Comparison of ENCODE assay signal across 8 cellular contexts in genomic region chr17:67245073-67245693, GRCh38. TPM values are rescaled to one million over a fixed set of nuclear protein-coding genes. Genes with fewer than 3 reads are reported as not detected.
A peak's percentile ranks its signal among the peaks of the same experiment; 100 is the strongest.
DNase-seq lines count a peak whose midpoint lies in the region; ATAC-seq, FAIRE-seq and TF ChIP-seq lines count a peak whose summit lies in the region.

Gene HELZ (minus strand): TSS chr17:67245196. CDS start chr17:67218804, 26,392 bp downstream.

- no peak for TF ChIP-seq CTCF in spleen (IDR thresholded peaks at IDR 0.05 in 8 of 11, conservative IDR thresholded peaks at IDR 0.05 in 3 of 11)

- ATAC-seq in HG03139 (IDR thresholded peaks at IDR 0.05; ENCODE audit: unreplicated experiment), result peak; percentile 50
- no peak for ATAC-seq in GM18519 (IDR thresholded peaks at IDR 0.05; ENCODE audit: low FRiP score, unreplicated experiment)

- DNase-seq in GM18507 (ENCODE audit: extremely low spot score, insufficient read length, low read depth) (peak; percentile 73), NCI-H345 treated with DMSO at 0.1 percent for 48 hours (lab: John Stamatoyannopoulos, UW; ENCODE audit: unreplicated experiment) (peak; percentile 79), islet precursor cell (peak; percentile 90), spleen (peak; percentile 92)
- DNase-seq in activated CD4-positive, CD25-positive, alpha-beta regulatory T cell (lab: John Stamatoyannopoulos, UW), result peak; percentile 31 to 49 (median 35)
- DNase-seq in central memory CD4-positive, alpha-beta T cell, result peak; percentile 81

- H3K9me3 ChIP-seq in spleen, result no peaks in the 10 kb centered on the region

- peak within 1 kb of the TSS; percentile 68 to 98 (median 94) for H3K4me3 ChIP-seq in spleen

- FAIRE-seq in GM18507 (lab: Jason Lieb, UNC), result peak; percentile 62

- intact Hi-C loops in spleen (cut with DNase I; ENCODE audit: low total_unique reads), result no loop called here

- no peak for TF ChIP-seq POLR2A in spleen (IDR thresholded peaks at IDR 0.05)

- H3K36me3 ChIP-seq in spleen, result peaks cover 0 to 20% (median 2%) of the 10 kb centered on the region in 6 donors

- WGBS in spleen, 5 donors, result 0 to 1% (median 0%) methylated on average over 30 to 67 of the region's 67 CpGs

- peaks cover 38 to 71% (median 57%) of the 10 kb centered on the region in 6 donors for H3K4me1 ChIP-seq in spleen

- peaks cover 0 to 12% (median 0%) of the 10 kb centered on the region in 7 donors for H3K27me3 ChIP-seq in spleen (replicated peaks in 1 of 7)

- peak within 1 kb of the TSS; percentile 63 to 95 (median 90) for H3K27ac ChIP-seq in spleen

RNA-seq across cellular contexts. Expression of gene HELZ, which starts in this region (rescaled TPM):
- 100 to 1,000 TPM in 2 of 7 donors, 10 to 100 TPM in 5; 74.2 to 154 (median 92.6) TPM for total RNA-seq in spleen
- polyA plus RNA-seq in spleen, result 1 to 10 TPM; 2.5 to 4.2 (median 2.8) TPM

Comparison
In these comparisons a context has a peak if more than half of its experiments do, and no peak if none do; other contexts are left out.
1. DNase-seq: peak in every context shown above with its lines; median percentile 92 in spleen; 90 in islet precursor cell; 81 in central memory CD4-positive, alpha-beta T cell; 79 in NCI-H345 treated with DMSO at 0.1 percent for 48 hours; 73 in GM18507; 35 in activated CD4-positive, CD25-positive, alpha-beta regulatory T cell.